Comparison of ENCODE assay signal across 11 cellular contexts in the genomic region with DNA sequence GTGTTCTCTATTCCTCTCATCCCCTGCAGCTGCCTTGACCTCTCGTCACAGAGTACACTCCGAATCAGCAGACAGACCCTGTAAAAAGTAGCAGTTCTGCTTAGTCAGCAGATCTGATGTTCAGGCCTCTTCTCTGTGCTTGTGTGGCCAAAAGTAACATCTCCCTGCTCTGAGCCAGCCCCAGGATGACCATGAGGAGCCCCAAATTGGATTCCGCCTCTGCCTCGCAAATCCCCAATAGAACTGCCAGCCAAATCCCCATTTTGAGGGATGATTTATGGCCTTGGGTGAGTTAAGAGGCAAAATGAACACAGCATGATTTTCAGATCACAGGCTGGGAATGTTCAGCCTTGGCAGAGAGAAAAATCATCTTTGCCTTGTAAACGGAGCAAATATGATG.
DNase-seq lines count a peak whose midpoint lies in the region; ATAC-seq and TF ChIP-seq lines count a peak whose summit lies in the region.
"Had no signal": no experiment of that assay in that cellular context is flagged by ENCODE, and none has a peak within 500 bp of the region (broad histone marks: within the 10 kb centered on the region; RNA-seq: fewer than 3 reads in every experiment).

No MANE protein-coding gene starts in this region.

- H3K9me2 ChIP-seq in MM.1S (replicated peaks; ENCODE audit: insufficient read depth, low read length), result no peaks in the 10 kb centered on the region

- H3K9me3 ChIP-seq in neural progenitor cell (ENCODE audit: low read depth), result no peaks in the 10 kb centered on the region
- no peaks in the 10 kb centered on the region for H3K9me3 ChIP-seq in vagina
- H3K9me3 ChIP-seq in MM.1S (replicated peaks; ENCODE audit: insufficient read depth, low read length), result no peaks in the 10 kb centered on the region

- H3K27ac ChIP-seq in neural progenitor cell (no peak overlapping the region), vagina (peak overlapping the region; percentile 85), MM.1S (ENCODE audit: low read length) (no peak overlapping the region)
- H3K27ac ChIP-seq: HL-60 had no signal

- intact Hi-C loops in activated naive CD4-positive, alpha-beta T cell treated with anti-CD3 and anti-CD28 coated beads for 36 hours (cut with micrococcal nuclease), result no loop called here
- intact Hi-C loops in vagina (cut with DNase I), result loop anchor here (2.0 to 10.0 kb wide), 2 partner anchors 51 to 101 kb away; no protein-coding TSS in a partner anchor

- H3K27ac Mint-ChIP-seq in activated naive CD4-positive, alpha-beta T cell treated with anti-CD3 and anti-CD28 coated beads, Interleukin-2, amount 50 U/mL, for 24 hours, result peak overlapping the region; percentile 35
- no peak overlapping the region for H3K27ac Mint-ChIP-seq in activated naive CD4-positive, alpha-beta T cell treated with anti-CD3 and anti-CD28 coated beads for 36 hours
- peak overlapping the region; percentile 24 for H3K27ac Mint-ChIP-seq in neural progenitor cell
- H3K27ac Mint-ChIP-seq: naive B cell had no signal

- H3K9ac ChIP-seq in neural progenitor cell (no peak overlapping the region), MM.1S (ENCODE audit: low read length) (no peak overlapping the region)

- H3K36me3 ChIP-seq in neural progenitor cell (no peaks in the 10 kb centered on the region), vagina (no peaks in the 10 kb centered on the region), MM.1S (replicated peaks; ENCODE audit: insufficient read depth, low read length) (no peaks in the 10 kb centered on the region)

- no peaks in the 10 kb centered on the region for H3K9me3 Mint-ChIP-seq in activated naive CD4-positive, alpha-beta T cell treated with anti-CD3 and anti-CD28 coated beads, Interleukin-2, amount 50 U/mL, for 24 hours
- no peaks in the 10 kb centered on the region for H3K9me3 Mint-ChIP-seq in activated naive CD4-positive, alpha-beta T cell treated with anti-CD3 and anti-CD28 coated beads for 36 hours
- no peaks in the 10 kb centered on the region for H3K9me3 Mint-ChIP-seq in neural progenitor cell
- H3K9me3 Mint-ChIP-seq: activated T-cell treated with anti-CD3 and anti-CD28 coated beads, Interleukin-2, amount 50 U/mL, for 72 hours; naive B cell had no signal

- H3F3A ChIP-seq in neural progenitor cell (ENCODE audit: low read depth) (peaks cover 24% of the 10 kb centered on the region), MM.1S (ENCODE audit: insufficient read depth, low read length) (no peaks in the 10 kb centered on the region)

- no peak for TF ChIP-seq POLR2A in vagina (IDR thresholded peaks at IDR 0.05)

- H4K20me1 ChIP-seq in neural progenitor cell (ENCODE audit: low read depth) (no peaks in the 10 kb centered on the region), MM.1S (ENCODE audit: insufficient read depth, low read length) (no peaks in the 10 kb centered on the region)

- H3K79me2 ChIP-seq in neural progenitor cell (ENCODE audit: low read depth), result no peaks in the 10 kb centered on the region
- H3K79me2 ChIP-seq in MM.1S (ENCODE audit: low read length), result no peaks in the 10 kb centered on the region; the same call in 1 of the 2 replicates

- H3K4me1 Mint-ChIP-seq in activated naive CD4-positive, alpha-beta T cell treated with anti-CD3 and anti-CD28 coated beads, Interleukin-2, amount 50 U/mL, for 24 hours, result peaks cover 55% of the 10 kb centered on the region
- H3K4me1 Mint-ChIP-seq in activated naive CD4-positive, alpha-beta T cell treated with anti-CD3 and anti-CD28 coated beads for 36 hours (ENCODE audit: low read depth), result peaks cover 57% of the 10 kb centered on the region
- peaks cover 50% of the 10 kb centered on the region for H3K4me1 Mint-ChIP-seq in neural progenitor cell
- H3K4me1 Mint-ChIP-seq: naive B cell had no signal

- no peak overlapping the region for H3K4me3 Mint-ChIP-seq in activated naive CD4-positive, alpha-beta T cell treated with anti-CD3 and anti-CD28 coated beads, Interleukin-2, amount 50 U/mL, for 24 hours
- H3K4me3 Mint-ChIP-seq in activated naive CD4-positive, alpha-beta T cell treated with anti-CD3 and anti-CD28 coated beads for 36 hours, result no peak overlapping the region
- H3K4me3 Mint-ChIP-seq in neural progenitor cell, result no peak overlapping the region
- H3K4me3 Mint-ChIP-seq: naive B cell had no signal

- peaks cover 22% of the 10 kb centered on the region for H3K4me1 ChIP-seq in neural progenitor cell
- peaks cover 74% of the 10 kb centered on the region for H3K4me1 ChIP-seq in vagina
- 0 out of 2 replicates have a peak, but pooled peaks cover 4% of the 10 kb centered on the region for H3K4me1 ChIP-seq in MM.1S (ENCODE audit: low read length)

- H3K4me2 ChIP-seq in neural progenitor cell (no peak overlapping the region), MM.1S (ENCODE audit: low read depth, low read length) (no peak overlapping the region)

- no peak for ATAC-seq in GM18858 (IDR thresholded peaks at IDR 0.05; ENCODE audit: unreplicated experiment)
- ATAC-seq: activated T-cell treated with anti-CD3 and anti-CD28 coated beads, Interleukin-2, amount 50 U/mL, for 72 hours had no signal

- no peaks in the 10 kb centered on the region for H3K27me3 Mint-ChIP-seq in activated naive CD4-positive, alpha-beta T cell treated with anti-CD3 and anti-CD28 coated beads, Interleukin-2, amount 50 U/mL, for 24 hours
- H3K27me3 Mint-ChIP-seq in activated naive CD4-positive, alpha-beta T cell treated with anti-CD3 and anti-CD28 coated beads for 36 hours (ENCODE audit: low read depth), result no peaks in the 10 kb centered on the region
- peaks cover under 1% of the 10 kb centered on the region for H3K27me3 Mint-ChIP-seq in neural progenitor cell (ENCODE audit: insufficient read depth, low read depth)

- H3K27me3 ChIP-seq in neural progenitor cell (no peaks in the 10 kb centered on the region), vagina (no peaks in the 10 kb centered on the region), MM.1S (replicated peaks; ENCODE audit: insufficient read depth, low read length) (no peaks in the 10 kb centered on the region)

- H2AFZ ChIP-seq in neural progenitor cell (replicated peaks), result no peak overlapping the region
- H2AFZ ChIP-seq in MM.1S (ENCODE audit: low read length), result no peak overlapping the region

- peaks cover 3% of the 10 kb centered on the region for H3K36me3 Mint-ChIP-seq in activated naive CD4-positive, alpha-beta T cell treated with anti-CD3 and anti-CD28 coated beads, Interleukin-2, amount 50 U/mL, for 24 hours
- no peaks in the 10 kb centered on the region for H3K36me3 Mint-ChIP-seq in activated naive CD4-positive, alpha-beta T cell treated with anti-CD3 and anti-CD28 coated beads for 36 hours (ENCODE audit: low read depth)
- H3K36me3 Mint-ChIP-seq in neural progenitor cell, result no peaks in the 10 kb centered on the region
- H3K36me3 Mint-ChIP-seq: naive B cell had no signal

- CTCF ChIA-PET in activated naive CD4-positive, alpha-beta T cell treated with anti-CD3 and anti-CD28 coated beads for 36 hours (lab: Charles Lee), result interaction anchor here (1.3 to 1.5 kb wide), 2 partner anchors 75 to 78 kb away, joined by 3 to 9 read pairs; no protein-coding TSS in a partner anchor

- DNase-seq in activated naive CD4-positive, alpha-beta T cell treated with anti-CD3 and anti-CD28 coated beads for 36 hours, result no peak
- DNase-seq in foreskin fibroblast (peak; percentile 71 to 82), neural progenitor cell (ENCODE audit: low spot score) (no peak), vagina (ENCODE audit: extremely low spot score in 2 of 2) (peak in 1 of 2 donors; percentile 95), MM.1S (no peak)
- DNase-seq in activated CD8-positive, alpha-beta memory T cell treated with anti-CD3 and anti-CD28 coated beads for 24 hours, result no peak
- DNase-seq: activated T-cell treated with anti-CD3 and anti-CD28 coated beads, Interleukin-2, amount 50 U/mL, for 72 hours; naive B cell had no signal

- TF ChIP-seq CTCF in foreskin fibroblast (IDR thresholded peaks at IDR 0.05; ENCODE audit: low read depth, low read length) (no peak), neural progenitor cell (IDR thresholded peaks at IDR 0.05) (no peak), vagina (IDR thresholded peaks at IDR 0.05) (no peak), MM.1S (IDR thresholded peaks at IDR 0.05; ENCODE audit: low read length) (no peak)

- H3K4me3 ChIP-seq in foreskin fibroblast (ENCODE audit: low read depth in 1 of 2, low read length in 2 of 2) (no peak overlapping the region), neural progenitor cell (no peak overlapping the region), vagina (no peak overlapping the region), MM.1S (ENCODE audit: low read length) (no peak overlapping the region)

Comparison
In these comparisons a context has a peak if more than half of its experiments do, and no peak if none do; other contexts are left out.
1. DNase-seq: peak in foreskin fibroblast (2 of 2); none in activated naive CD4-positive, alpha-beta T cell treated with anti-CD3 and anti-CD28 coated beads for 36 hours (single experiment), neural progenitor cell (single experiment), MM.1S (single experiment) and activated CD8-positive, alpha-beta memory T cell treated with anti-CD3 and anti-CD28 coated beads for 24 hours (single experiment).